In the genomic region with DNA sequence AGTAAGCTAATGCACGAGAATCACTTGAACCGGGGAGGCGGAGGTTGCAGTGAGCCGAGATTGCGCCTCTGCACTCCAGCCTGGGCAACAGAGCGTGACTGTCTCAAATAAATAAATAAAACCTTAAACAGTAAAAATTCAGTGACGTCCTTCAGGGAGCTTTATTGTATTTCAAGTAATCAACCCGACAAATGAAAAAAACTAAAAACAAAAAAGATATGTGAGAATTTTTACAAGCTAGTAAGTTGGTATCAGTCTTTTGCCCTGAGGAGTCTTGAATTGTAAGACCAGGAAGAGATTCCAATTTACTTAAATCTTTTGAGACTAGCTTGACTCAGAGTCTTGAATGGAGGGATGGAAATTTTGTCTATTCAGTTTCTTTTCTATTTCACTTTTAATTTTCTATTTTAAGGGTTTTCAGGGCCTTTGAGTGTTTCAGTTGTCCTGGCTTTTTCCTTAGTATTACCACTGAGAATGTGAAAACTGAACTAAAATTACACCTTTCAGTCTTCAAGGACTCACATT, we compare ENCODE assay signal across 24 cellular contexts.
"Had no signal": no experiment of that assay in that cellular context is flagged by ENCODE, and none has a peak within 500 bp of the region (broad histone marks: within the 10 kb centered on the region; RNA-seq: fewer than 3 reads in every experiment).

No MANE protein-coding gene starts in this region.

- H3K27ac ChIP-seq: coronary artery, esophagus squamous epithelium, gastroesophageal sphincter, neutrophil, pancreas, psoas muscle, transverse colon, VCaP had no signal

- H3K4me3 ChIP-seq: coronary artery, esophagus squamous epithelium, gastroesophageal sphincter, pancreas, psoas muscle, transverse colon had no signal

- H3K4me1 Mint-ChIP-seq: memory B cell, nephron had no signal

- H3K9me3 Mint-ChIP-seq: activated CD4-positive, alpha-beta T cell treated with anti-CD3 and anti-CD28 coated beads, Interleukin-2, amount 10 ng/mL, durations not matched to agents 7 days and 5 days; activated T-helper 2 cell treated with anti-CD3 and anti-CD28 coated beads, Interferon-gamma antibody, Interleukin-2, Interleukin-4, amounts not matched to agents 10 μg/mL and 5 μg/mL and 100 μg/mL, durations not matched to agents 14 hours and 24 hours and 36 hours; memory B cell; nephron had no signal

- ATAC-seq: gastroesophageal sphincter, left cardiac atrium, pancreas, psoas muscle, right cardiac atrium had no signal

- H3K36me3 ChIP-seq: pancreas had no signal

- H3K4me1 ChIP-seq: esophagus squamous epithelium, gastroesophageal sphincter, pancreas, psoas muscle, transverse colon had no signal

- DNase-seq: activated CD4-positive, alpha-beta T cell treated with anti-CD3 and anti-CD28 coated beads, Interleukin-2, amount 10 ng/mL, durations not matched to agents 7 days and 5 days; activated CD4-positive, CD25-positive, alpha-beta regulatory T cell treated with anti-CD3 and anti-CD28 coated beads, Interleukin-2, amount 50 U/mL, for 72 hours; activated naive CD4-positive, alpha-beta T cell; activated T-cell treated with anti-CD3 and anti-CD28 coated beads, Interleukin-2, amount 50 U/mL, for 1 hour; amniotic stem cell; cerebellar nuclear complex; esophagus squamous epithelium; hypothalamus; left cardiac atrium; pancreas; psoas muscle; right cardiac atrium; stimulated activated CD4-positive, alpha-beta T cell treated with anti-CD3 and anti-CD28 coated beads, Interleukin-4, amount 100 ng/mL, for 24 hours; stimulated activated naive CD8-positive, alpha-beta T cell treated with anti-CD3 and anti-CD28 coated beads, Interleukin-15, Interleukin-2, amounts not matched to agents 100 U/mL and 50 U/mL, for 24 hours; T-helper 2 cell; transverse colon had no signal

- H3K27ac Mint-ChIP-seq: activated CD4-positive, alpha-beta T cell treated with anti-CD3 and anti-CD28 coated beads, Interleukin-2, amount 10 ng/mL, durations not matched to agents 7 days and 5 days; memory B cell; nephron had no signal

- H3K9me3 ChIP-seq: esophagus squamous epithelium, gastroesophageal sphincter, neutrophil, pancreas, psoas muscle, transverse colon had no signal

- H3K27me3 ChIP-seq: esophagus squamous epithelium, gastroesophageal sphincter, neutrophil, pancreas, transverse colon had no signal

- H3K27me3 Mint-ChIP-seq: activated CD4-positive, alpha-beta T cell treated with anti-CD3 and anti-CD28 coated beads, Interleukin-2, amount 10 ng/mL, durations not matched to agents 7 days and 5 days; activated naive CD8-positive, alpha-beta T cell; memory B cell had no signal

- H3K4me3 Mint-ChIP-seq: activated CD4-positive, alpha-beta T cell treated with anti-CD3 and anti-CD28 coated beads, Interleukin-2, amount 10 ng/mL, durations not matched to agents 7 days and 5 days; activated naive CD8-positive, alpha-beta T cell; memory B cell; nephron had no signal
